10 cellular contexts compared by ENCODE assay signal in the genomic region with DNA sequence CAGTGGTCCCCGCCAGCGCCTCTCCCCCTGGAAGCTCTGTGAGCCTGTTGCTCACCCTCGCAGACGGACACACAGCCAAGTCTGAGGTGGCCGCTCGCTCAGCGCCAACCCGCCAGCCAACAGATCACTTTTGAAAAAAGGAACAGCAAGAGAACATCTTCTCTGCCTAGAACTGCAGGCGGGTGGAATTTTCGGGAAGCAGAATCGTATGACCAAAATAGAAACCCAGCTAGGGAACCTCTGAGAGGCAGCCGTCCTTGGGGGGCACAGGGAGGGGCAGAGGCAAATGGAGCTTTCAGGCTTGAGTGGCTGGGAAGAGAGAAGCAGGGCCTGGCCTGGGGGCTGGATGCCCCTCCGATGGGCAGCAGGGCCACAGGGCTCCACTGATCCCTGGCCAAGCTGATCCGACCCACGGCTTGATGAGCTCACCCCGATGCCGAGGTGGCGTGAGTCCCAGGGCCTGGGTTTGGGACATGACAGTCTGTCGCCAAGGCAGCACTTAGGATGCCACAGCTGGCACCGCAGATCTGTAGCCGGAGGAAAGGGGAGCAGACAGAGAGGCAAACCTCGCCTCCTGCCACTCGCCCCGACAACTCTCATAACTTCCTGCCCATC. TPM values are rescaled to one million over a fixed set of nuclear protein-coding genes. Genes with fewer than 3 reads are reported as not detected.
A peak's percentile ranks its signal among the peaks of the same experiment; 100 is the strongest.
DNase-seq lines count a peak whose midpoint lies in the region; ATAC-seq and TF ChIP-seq lines count a peak whose summit lies in the region.
"Had no signal": no experiment of that assay in that cellular context is flagged by ENCODE, and none has a peak within 500 bp of the region (broad histone marks: within the 10 kb centered on the region; RNA-seq: fewer than 3 reads in every experiment).

No MANE protein-coding gene starts in this region.

- peak overlapping the region; percentile 86 for H3K27ac ChIP-seq in caudate nucleus (ENCODE audit: low read depth, low read length)
- H3K27ac ChIP-seq: neutrophil had no signal

- ATAC-seq in memory B cell (ENCODE audit: low read depth), result no peak
- ATAC-seq in HG03342 (IDR thresholded peaks at IDR 0.05; ENCODE audit: unreplicated experiment), result no peak

- H3K27me3 Mint-ChIP-seq in activated CD4-positive, alpha-beta T cell treated with anti-CD3 and anti-CD28 coated beads, Interleukin-2, amount 10 ng/mL, durations not matched to agents 24 days and 14 days, result no peaks in the 10 kb centered on the region
- H3K27me3 Mint-ChIP-seq in memory B cell, result no peaks in the 10 kb centered on the region
- H3K27me3 Mint-ChIP-seq in type B pancreatic cell, result no peaks in the 10 kb centered on the region

- DNase-seq in activated CD4-positive, alpha-beta T cell treated with anti-CD3 and anti-CD28 coated beads, Interleukin-2, amount 10 ng/mL, durations not matched to agents 24 days and 14 days, result no peak
- no peak for DNase-seq in activated CD4-positive, alpha-beta T cell treated with anti-CD3 and anti-CD28 coated beads for 4 hours
- DNase-seq in caudate nucleus (lab: John Stamatoyannopoulos, UW), result peak in 33 of 61 donors; percentile 3 to 71 (median 36)
- DNase-seq in memory B cell (ENCODE audit: low spot score in 2 of 2), result no peak
- DNase-seq in type B pancreatic cell (ENCODE audit: extremely low spot score, unreplicated experiment), result no peak
- DNase-seq in GM13977 (ENCODE audit: low spot score), result no peak
- no peak for DNase-seq in DMS114 treated with DMSO at 0.1 percent for 48 hours (lab: John Stamatoyannopoulos, UW; ENCODE audit: unreplicated experiment)
- DNase-seq: NCI-H2171 treated with DMSO at 0.1 percent for 48 hours had no signal

- H3K27ac Mint-ChIP-seq in activated CD4-positive, alpha-beta T cell treated with anti-CD3 and anti-CD28 coated beads, Interleukin-2, amount 10 ng/mL, durations not matched to agents 24 days and 14 days, result peak overlapping the region; percentile 98
- peak overlapping the region; percentile 74 for H3K27ac Mint-ChIP-seq in memory B cell
- H3K27ac Mint-ChIP-seq in type B pancreatic cell, result peak overlapping the region; percentile 55

- H3K9me3 Mint-ChIP-seq in activated CD4-positive, alpha-beta T cell treated with anti-CD3 and anti-CD28 coated beads, Interleukin-2, amount 10 ng/mL, durations not matched to agents 24 days and 14 days, result no peaks in the 10 kb centered on the region
- H3K9me3 Mint-ChIP-seq in memory B cell, result peaks cover under 1% of the 10 kb centered on the region
- peaks cover 1% of the 10 kb centered on the region for H3K9me3 Mint-ChIP-seq in type B pancreatic cell

- in situ Hi-C loops in GM13977 (cut with MboI; ENCODE audit: low pct_unique_long_range_greater_than_20kb, low sequenced_read_pairs, unreplicated experiment), result no loop called here

- intact Hi-C loops in activated CD4-positive, alpha-beta T cell treated with anti-CD3 and anti-CD28 coated beads, Interleukin-2, amount 10 ng/mL, durations not matched to agents 24 days and 14 days (cut with micrococcal nuclease), result no loop called here

- peaks cover 77% of the 10 kb centered on the region for H3K4me1 Mint-ChIP-seq in activated CD4-positive, alpha-beta T cell treated with anti-CD3 and anti-CD28 coated beads, Interleukin-2, amount 10 ng/mL, durations not matched to agents 24 days and 14 days
- H3K4me1 Mint-ChIP-seq in memory B cell (peaks cover 66% of the 10 kb centered on the region), type B pancreatic cell (ENCODE audit: unreplicated experiment) (peaks cover 63% of the 10 kb centered on the region)

- peaks cover 50% of the 10 kb centered on the region for H3K36me3 Mint-ChIP-seq in activated CD4-positive, alpha-beta T cell treated with anti-CD3 and anti-CD28 coated beads, Interleukin-2, amount 10 ng/mL, durations not matched to agents 24 days and 14 days (ENCODE audit: low read depth)
- H3K36me3 Mint-ChIP-seq in memory B cell (peaks cover 8% of the 10 kb centered on the region), type B pancreatic cell (no peaks in the 10 kb centered on the region)

- TF ChIP-seq CTCF in type B pancreatic cell (conservative IDR thresholded peaks at IDR 0.05) (no peak), GM13977 (IDR thresholded peaks at IDR 0.05; ENCODE audit: extremely low read depth, insufficient read depth, missing control alignments) (no peak)

- H3K4me3 Mint-ChIP-seq in activated CD4-positive, alpha-beta T cell treated with anti-CD3 and anti-CD28 coated beads, Interleukin-2, amount 10 ng/mL, durations not matched to agents 24 days and 14 days, result peak overlapping the region; percentile 34
- H3K4me3 Mint-ChIP-seq in memory B cell (no peak overlapping the region), type B pancreatic cell (no peak overlapping the region)

RNA-seq across cellular contexts. Expression of gene NFATC2, which starts 9.8 kb away (rescaled TPM):
- total RNA-seq in activated CD4-positive, alpha-beta T cell treated with anti-CD3 and anti-CD28 coated beads, Interleukin-2, amount 10 ng/mL, durations not matched to agents 24 days and 14 days, result 65.0 and 66.4 TPM in 2 replicates
- total RNA-seq in type B pancreatic cell (ENCODE audit: low replicate concordance), result 4.8 and 9.5 TPM in 2 replicates

Comparison
In these comparisons a context has a peak if more than half of its experiments do, and no peak if none do; other contexts are left out.
1. DNase-seq: peak in caudate nucleus (33 of 61); none in activated CD4-positive, alpha-beta T cell treated with anti-CD3 and anti-CD28 coated beads, Interleukin-2, amount 10 ng/mL, durations not matched to agents 24 days and 14 days (single experiment), activated CD4-positive, alpha-beta T cell treated with anti-CD3 and anti-CD28 coated beads for 4 hours (0 of 2), memory B cell (0 of 2), type B pancreatic cell (single experiment), GM13977 (single experiment) and DMS114 treated with DMSO at 0.1 percent for 48 hours (single experiment).
2. Peak in every context shown above with its lines, with median percentiles within 50 percentile points of each other: H3K27ac Mint-ChIP-seq.